Comparison of ENCODE assay signal across 24 cellular contexts in the genomic region with DNA sequence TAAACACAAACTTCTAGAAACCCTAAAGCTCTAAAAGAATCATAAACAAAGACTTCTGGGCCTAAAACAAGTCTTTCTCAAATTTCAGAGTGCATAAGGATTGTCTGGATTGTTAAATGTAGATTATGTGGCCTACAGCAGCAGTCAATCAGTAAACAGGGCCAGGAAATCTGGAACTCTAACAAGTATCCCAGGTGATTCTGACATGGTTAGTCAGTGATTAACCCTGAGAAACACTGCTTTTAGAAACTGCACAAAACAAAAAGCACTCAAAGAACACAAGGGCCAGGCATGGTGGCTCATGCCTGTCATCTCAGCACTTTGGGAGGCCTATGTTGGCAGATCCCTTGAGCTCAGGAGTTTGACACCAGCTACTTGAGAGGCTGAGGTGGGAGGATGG. TPM values are rescaled to one million over a fixed set of nuclear protein-coding genes. Genes with fewer than 3 reads are reported as not detected.
DNase-seq lines count a peak whose midpoint lies in the region; ATAC-seq, FAIRE-seq and TF ChIP-seq lines count a peak whose summit lies in the region.
"Had no signal": no experiment of that assay in that cellular context is flagged by ENCODE, and none has a peak within 500 bp of the region (broad histone marks: within the 10 kb centered on the region; RNA-seq: fewer than 3 reads in every experiment).

No MANE protein-coding gene starts in this region.

- H3K27me3 ChIP-seq in astrocyte (ENCODE audit: insufficient read depth, low read length), result no peaks in the 10 kb centered on the region
- H3K27me3 ChIP-seq: Peyer's patch had no signal

- no peak overlapping the region for H3K4me2 ChIP-seq in astrocyte (ENCODE audit: low read length)

- no peak overlapping the region for H2AFZ ChIP-seq in astrocyte (ENCODE audit: low read depth, low read length)

- H3K4me1 ChIP-seq in astrocyte (ENCODE audit: insufficient read depth, low read length), result peaks cover 16% of the 10 kb centered on the region

- no peak overlapping the region for H3K27ac ChIP-seq in astrocyte (ENCODE audit: low read depth, low read length)
- H3K27ac ChIP-seq: Peyer's patch had no signal

- no peak for TF ChIP-seq CTCF in astrocyte (IDR thresholded peaks at IDR 0.05; ENCODE audit: insufficient read depth, low read depth, low read length)
- no peak for TF ChIP-seq CTCF in nephron (IDR thresholded peaks at IDR 0.05; ENCODE audit: unreplicated experiment in 3 of 3)

- peak overlapping the region; percentile 68 for H3K27ac Mint-ChIP-seq in activated naive CD4-positive, alpha-beta T cell treated with anti-CD3 and anti-CD28 coated beads, Interleukin-2, amount 10 ng/mL, durations not matched to agents 7 days and 5 days
- H3K27ac Mint-ChIP-seq in activated naive CD4-positive, alpha-beta T cell treated with anti-CD3 and anti-CD28 coated beads, Interleukin-2, amount 50 U/mL, for 72 hours, result no peak overlapping the region
- H3K27ac Mint-ChIP-seq in astrocyte (ENCODE audit: unreplicated experiment) (peak overlapping the region; percentile 3), nephron (peak overlapping the region; percentile 9 to 95 (median 28))
- H3K27ac Mint-ChIP-seq: B cell; CD4-positive, alpha-beta T cell had no signal

- peaks cover 11% of the 10 kb centered on the region for H3K36me3 ChIP-seq in astrocyte (ENCODE audit: insufficient read depth, low read length)

- H4K20me1 ChIP-seq in astrocyte (ENCODE audit: insufficient read depth, low read length), result no peaks in the 10 kb centered on the region

- no peaks in the 10 kb centered on the region for H3K27me3 Mint-ChIP-seq in activated naive CD4-positive, alpha-beta T cell treated with anti-CD3 and anti-CD28 coated beads, Interleukin-2, amount 10 ng/mL, durations not matched to agents 7 days and 5 days
- H3K27me3 Mint-ChIP-seq in astrocyte (ENCODE audit: low read depth, unreplicated experiment) (no peaks in the 10 kb centered on the region), nephron (ENCODE audit: low read depth) (no peaks in the 10 kb centered on the region)
- H3K27me3 Mint-ChIP-seq: B cell; CD4-positive, alpha-beta T cell had no signal

- H3K4me1 Mint-ChIP-seq in activated naive CD4-positive, alpha-beta T cell treated with anti-CD3 and anti-CD28 coated beads, Interleukin-2, amount 10 ng/mL, durations not matched to agents 7 days and 5 days, result peaks cover 43% of the 10 kb centered on the region
- H3K4me1 Mint-ChIP-seq in astrocyte (ENCODE audit: low read depth, unreplicated experiment) (peaks cover 23% of the 10 kb centered on the region), nephron (peaks cover 2% of the 10 kb centered on the region)

- FAIRE-seq in astrocyte (lab: Jason Lieb, UNC) (no peak), GM19239 (lab: Jason Lieb, UNC) (no peak)
- FAIRE-seq: GM12878, GM18507 had no signal

- H3K9me3 Mint-ChIP-seq in activated naive CD4-positive, alpha-beta T cell treated with anti-CD3 and anti-CD28 coated beads, Interleukin-2, amount 10 ng/mL, durations not matched to agents 7 days and 5 days, result no peaks in the 10 kb centered on the region
- H3K9me3 Mint-ChIP-seq in activated naive CD4-positive, alpha-beta T cell treated with anti-CD3 and anti-CD28 coated beads, Interleukin-2, amount 50 U/mL, for 72 hours, result no peaks in the 10 kb centered on the region
- no peaks in the 10 kb centered on the region for H3K9me3 Mint-ChIP-seq in astrocyte (ENCODE audit: unreplicated experiment)
- no peaks in the 10 kb centered on the region for H3K9me3 Mint-ChIP-seq in nephron
- H3K9me3 Mint-ChIP-seq: CD4-positive, alpha-beta T cell had no signal

- H3K4me3 ChIP-seq in astrocyte (ENCODE audit: insufficient read depth, low read depth, low read length), result no peak overlapping the region
- H3K4me3 ChIP-seq: GM12878, Peyer's patch had no signal

- H3K4me3 Mint-ChIP-seq in activated naive CD4-positive, alpha-beta T cell treated with anti-CD3 and anti-CD28 coated beads, Interleukin-2, amount 10 ng/mL, durations not matched to agents 7 days and 5 days, result no peak overlapping the region
- H3K4me3 Mint-ChIP-seq in astrocyte (ENCODE audit: unreplicated experiment) (no peak overlapping the region), nephron (peak overlapping the region in 2 of 3 experiments; percentile 12 to 42)
- H3K4me3 Mint-ChIP-seq: B cell; CD4-positive, alpha-beta T cell had no signal

- no peak overlapping the region for H3K9ac ChIP-seq in astrocyte (ENCODE audit: low read length)

- no peak for ATAC-seq in activated naive CD4-positive, alpha-beta T cell treated with anti-CD3 and anti-CD28 coated beads, Interleukin-2, amount 50 U/mL, for 72 hours
- ATAC-seq in esophagus mucosa (no peak), HG03460 (IDR thresholded peaks at IDR 0.05; ENCODE audit: unreplicated experiment) (no peak)
- ATAC-seq: GM12878, HCT116 had no signal

- peaks cover 24% of the 10 kb centered on the region for H3K79me2 ChIP-seq in astrocyte (ENCODE audit: insufficient read depth, low read length)

- no peaks in the 10 kb centered on the region for H3K9me3 ChIP-seq in astrocyte (ENCODE audit: insufficient read depth, low read depth, low read length)
- H3K9me3 ChIP-seq: Peyer's patch had no signal

- H3K36me3 Mint-ChIP-seq in activated naive CD4-positive, alpha-beta T cell treated with anti-CD3 and anti-CD28 coated beads, Interleukin-2, amount 10 ng/mL, durations not matched to agents 7 days and 5 days, result peaks cover 38% of the 10 kb centered on the region
- peaks cover 0 to 5% of the 10 kb centered on the region in 2 donors for H3K36me3 Mint-ChIP-seq in activated naive CD4-positive, alpha-beta T cell treated with anti-CD3 and anti-CD28 coated beads, Interleukin-2, amount 50 U/mL, for 72 hours
- H3K36me3 Mint-ChIP-seq in astrocyte (ENCODE audit: low read depth, unreplicated experiment), result peaks cover 19% of the 10 kb centered on the region
- peaks cover 38% of the 10 kb centered on the region for H3K36me3 Mint-ChIP-seq in nephron (ENCODE audit: low read depth)

- CTCF ChIA-PET in activated naive CD4-positive, alpha-beta T cell treated with anti-CD3 and anti-CD28 coated beads, Interleukin-2, amount 10 ng/mL, durations not matched to agents 7 days and 5 days (lab: Charles Lee), result interaction anchor here (0.7 to 2.3 kb wide), 2 partner anchors 10 to 130 kb away, joined by 3 to 6 read pairs; no protein-coding TSS in a partner anchor

- no peak for DNase-seq in activated naive CD4-positive, alpha-beta T cell treated with anti-CD3 and anti-CD28 coated beads, Interleukin-2, amount 10 ng/mL, durations not matched to agents 7 days and 5 days
- no peak for DNase-seq in activated naive CD4-positive, alpha-beta T cell treated with anti-CD3 and anti-CD28 coated beads, Interleukin-2, amount 50 U/mL, for 72 hours (ENCODE audit: low spot score in 2 of 2)
- no peak for DNase-seq in astrocyte (ENCODE audit: low read depth)
- DNase-seq in GM19239 (ENCODE audit: insufficient read length, low spot score), result no peak
- DNase-seq: Calu3; CD4-positive, alpha-beta T cell; DMS53; EL; GOT3; NCI-H1092 treated with DMSO at 0.1 percent for 48 hours; NCI-H146; NCI-H2029 treated with DMSO at 0.1 percent for 48 hours; NCI-H2171; NCI-H446; NCI-H748 treated with DMSO at 0.1 percent for 48 hours; NK-92 treated with Interleukin-12 subunit alpha and Interleukin-12 subunit beta, amount 100 ng/mL, for 24 hours; Peyer's patch had no signal

RNA-seq across cellular contexts. Expression of a gene that starts 6.1 kb away (rescaled TPM):
- total RNA-seq in activated naive CD4-positive, alpha-beta T cell treated with anti-CD3 and anti-CD28 coated beads, Interleukin-2, amount 50 U/mL, for 72 hours, result 10 to 100 TPM; 18.5 to 24.2 TPM
- total RNA-seq in astrocyte (27.1 and 28.9 TPM in 2 replicates), esophagus mucosa (15.6 TPM)

RNA-seq across cellular contexts. Expression of a gene that starts 6.4 kb away (rescaled TPM):
- 10 to 100 TPM; 38.1 to 47.6 TPM for total RNA-seq in activated naive CD4-positive, alpha-beta T cell treated with anti-CD3 and anti-CD28 coated beads, Interleukin-2, amount 50 U/mL, for 72 hours
- total RNA-seq in astrocyte (41.2 and 43.1 TPM in 2 replicates), esophagus mucosa (16.2 TPM)

RNA-seq across cellular contexts. Expression of a gene that starts 19.7 kb away (rescaled TPM):
- 10 to 100 TPM in 1 of 2 donors, 1 to 10 TPM in 1; 8.3 to 16.7 TPM for total RNA-seq in activated naive CD4-positive, alpha-beta T cell treated with anti-CD3 and anti-CD28 coated beads, Interleukin-2, amount 50 U/mL, for 72 hours
- total RNA-seq in astrocyte, result 3.8 and 5.5 TPM in 2 replicates
- 1.5 TPM for total RNA-seq in esophagus mucosa

RNA-seq across cellular contexts. Expression of a gene that starts 26.7 kb away (rescaled TPM):
- 100 to 1,000 TPM; 610 to 723 TPM for total RNA-seq in activated naive CD4-positive, alpha-beta T cell treated with anti-CD3 and anti-CD28 coated beads, Interleukin-2, amount 50 U/mL, for 72 hours
- total RNA-seq in astrocyte, result 64.8 and 69.9 TPM in 2 replicates
- total RNA-seq in esophagus mucosa, result 32.2 TPM

Comparison
In these comparisons a context has a peak if more than half of its experiments do, and no peak if none do; other contexts are left out.
1. H3K27ac Mint-ChIP-seq: peak in activated naive CD4-positive, alpha-beta T cell treated with anti-CD3 and anti-CD28 coated beads, Interleukin-2, amount 10 ng/mL, durations not matched to agents 7 days and 5 days (single experiment), astrocyte (single experiment) and nephron (3 of 3); none in activated naive CD4-positive, alpha-beta T cell treated with anti-CD3 and anti-CD28 coated beads, Interleukin-2, amount 50 U/mL, for 72 hours (0 of 2).
2. H3K4me3 Mint-ChIP-seq: peak in nephron (2 of 3); none in activated naive CD4-positive, alpha-beta T cell treated with anti-CD3 and anti-CD28 coated beads, Interleukin-2, amount 10 ng/mL, durations not matched to agents 7 days and 5 days (single experiment) and astrocyte (single experiment).